2 cellular contexts compared by ENCODE assay signal in the genomic region with DNA sequence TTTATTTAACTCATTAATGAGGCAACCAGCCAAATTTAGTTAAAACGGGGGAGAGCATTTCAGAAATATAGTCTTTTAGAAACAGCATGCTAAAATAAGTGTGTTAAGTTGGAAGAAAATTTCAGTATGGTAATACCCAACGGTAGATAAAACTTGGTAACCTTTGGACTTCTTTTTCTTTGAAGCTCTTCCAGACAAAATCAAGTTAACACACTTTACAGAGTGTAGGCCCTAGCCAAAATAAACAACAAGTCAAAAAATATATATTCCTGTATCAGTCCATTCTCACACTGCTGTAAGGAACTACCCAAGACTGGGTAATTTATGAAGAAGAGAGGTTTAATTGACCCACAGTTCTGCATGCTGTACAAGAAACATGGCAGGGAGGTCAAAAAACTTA.
TF ChIP-seq lines count a peak whose summit lies in the region.

No MANE protein-coding gene starts in this region.

TF ChIP-seq in liver, 16 proteins besides CTCF, POLR2A, EP300 and RAD21 (continued from another document):
- TF ChIP-seq, protein P1, sequence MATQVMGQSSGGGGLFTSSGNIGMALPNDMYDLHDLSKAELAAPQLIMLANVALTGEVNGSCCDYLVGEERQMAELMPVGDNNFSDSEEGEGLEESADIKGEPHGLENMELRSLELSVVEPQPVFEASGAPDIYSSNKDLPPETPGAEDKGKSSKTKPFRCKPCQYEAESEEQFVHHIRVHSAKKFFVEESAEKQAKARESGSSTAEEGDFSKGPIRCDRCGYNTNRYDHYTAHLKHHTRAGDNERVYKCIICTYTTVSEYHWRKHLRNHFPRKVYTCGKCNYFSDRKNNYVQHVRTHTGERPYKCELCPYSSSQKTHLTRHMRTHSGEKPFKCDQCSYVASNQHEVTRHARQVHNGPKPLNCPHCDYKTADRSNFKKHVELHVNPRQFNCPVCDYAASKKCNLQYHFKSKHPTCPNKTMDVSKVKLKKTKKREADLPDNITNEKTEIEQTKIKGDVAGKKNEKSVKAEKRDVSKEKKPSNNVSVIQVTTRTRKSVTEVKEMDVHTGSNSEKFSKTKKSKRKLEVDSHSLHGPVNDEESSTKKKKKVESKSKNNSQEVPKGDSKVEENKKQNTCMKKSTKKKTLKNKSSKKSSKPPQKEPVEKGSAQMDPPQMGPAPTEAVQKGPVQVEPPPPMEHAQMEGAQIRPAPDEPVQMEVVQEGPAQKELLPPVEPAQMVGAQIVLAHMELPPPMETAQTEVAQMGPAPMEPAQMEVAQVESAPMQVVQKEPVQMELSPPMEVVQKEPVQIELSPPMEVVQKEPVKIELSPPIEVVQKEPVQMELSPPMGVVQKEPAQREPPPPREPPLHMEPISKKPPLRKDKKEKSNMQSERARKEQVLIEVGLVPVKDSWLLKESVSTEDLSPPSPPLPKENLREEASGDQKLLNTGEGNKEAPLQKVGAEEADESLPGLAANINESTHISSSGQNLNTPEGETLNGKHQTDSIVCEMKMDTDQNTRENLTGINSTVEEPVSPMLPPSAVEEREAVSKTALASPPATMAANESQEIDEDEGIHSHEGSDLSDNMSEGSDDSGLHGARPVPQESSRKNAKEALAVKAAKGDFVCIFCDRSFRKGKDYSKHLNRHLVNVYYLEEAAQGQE (IDR thresholded peaks at IDR 0.05) = no peak
- TF ChIP-seq JUND (IDR thresholded peaks at IDR 0.05) (no peak), HNF4A (conservative IDR thresholded peaks at IDR 0.05) (peak; percentile 36 to 63), HNF4G (IDR thresholded peaks at IDR 0.05) (peak; percentile 27), NR2F2 (IDR thresholded peaks at IDR 0.05) (no peak), SP1 (IDR thresholded peaks at IDR 0.05) (peak; percentile 25)
- TF ChIP-seq, protein P2, sequence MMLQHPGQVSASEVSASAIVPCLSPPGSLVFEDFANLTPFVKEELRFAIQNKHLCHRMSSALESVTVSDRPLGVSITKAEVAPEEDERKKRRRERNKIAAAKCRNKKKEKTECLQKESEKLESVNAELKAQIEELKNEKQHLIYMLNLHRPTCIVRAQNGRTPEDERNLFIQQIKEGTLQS (IDR thresholded peaks at IDR 0.05) = no peak
- TF ChIP-seq, protein P3, sequence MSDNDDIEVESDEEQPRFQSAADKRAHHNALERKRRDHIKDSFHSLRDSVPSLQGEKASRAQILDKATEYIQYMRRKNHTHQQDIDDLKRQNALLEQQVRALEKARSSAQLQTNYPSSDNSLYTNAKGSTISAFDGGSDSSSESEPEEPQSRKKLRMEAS (IDR thresholded peaks at IDR 0.05) = no peak

TF ChIP-seq in HepG2, 621 proteins besides CTCF, POLR2A, EP300 and RAD21 (continued from another document):
- TF ChIP-seq, protein P4, sequence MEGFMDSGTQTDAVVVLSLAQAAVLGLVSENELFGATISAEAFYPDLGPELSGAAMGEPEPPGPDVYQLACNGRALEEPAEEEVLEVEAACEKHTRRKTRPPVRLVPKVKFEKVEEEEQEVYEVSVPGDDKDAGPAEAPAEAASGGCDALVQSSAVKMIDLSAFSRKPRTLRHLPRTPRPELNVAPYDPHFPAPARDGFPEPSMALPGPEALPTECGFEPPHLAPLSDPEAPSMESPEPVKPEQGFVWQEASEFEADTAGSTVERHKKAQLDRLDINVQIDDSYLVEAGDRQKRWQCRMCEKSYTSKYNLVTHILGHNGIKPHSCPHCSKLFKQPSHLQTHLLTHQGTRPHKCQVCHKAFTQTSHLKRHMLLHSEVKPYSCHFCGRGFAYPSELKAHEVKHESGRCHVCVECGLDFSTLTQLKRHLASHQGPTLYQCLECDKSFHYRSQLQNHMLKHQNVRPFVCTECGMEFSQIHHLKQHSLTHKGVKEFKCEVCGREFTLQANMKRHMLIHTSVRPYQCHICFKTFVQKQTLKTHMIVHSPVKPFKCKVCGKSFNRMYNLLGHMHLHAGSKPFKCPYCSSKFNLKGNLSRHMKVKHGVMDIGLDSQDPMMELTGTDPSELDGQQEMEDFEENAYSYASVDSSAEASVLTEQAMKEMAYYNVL (CRISPR knock-in tag; IDR thresholded peaks at IDR 0.05; ENCODE audit: borderline replicate concordance) = no peak
- TF ChIP-seq NFE2L2 (IDR thresholded peaks at IDR 0.05; ENCODE audit: low read length) (no peak), ZNF589 (CRISPR knock-in tag; conservative IDR thresholded peaks at IDR 0.05) (no peak), ZSCAN31 (CRISPR knock-in tag; IDR thresholded peaks at IDR 0.05; ENCODE audit: low read depth) (no peak), ZNF17 (CRISPR knock-in tag; IDR thresholded peaks at IDR 0.05) (no peak), ZFP36L1 (CRISPR knock-in tag; IDR thresholded peaks at IDR 0.05) (no peak), ADNP (CRISPR knock-in tag; IDR thresholded peaks at IDR 0.05) (no peak), ZNF180 (CRISPR knock-in tag; IDR thresholded peaks at IDR 0.05; ENCODE audit: borderline replicate concordance, low read depth) (no peak), ZNF550 (CRISPR knock-in tag; IDR thresholded peaks at IDR 0.05; ENCODE audit: borderline replicate concordance) (no peak), ZKSCAN1 (IDR thresholded peaks at IDR 0.05; ENCODE audit: low read length) (no peak)
- TF ChIP-seq, protein P5, sequence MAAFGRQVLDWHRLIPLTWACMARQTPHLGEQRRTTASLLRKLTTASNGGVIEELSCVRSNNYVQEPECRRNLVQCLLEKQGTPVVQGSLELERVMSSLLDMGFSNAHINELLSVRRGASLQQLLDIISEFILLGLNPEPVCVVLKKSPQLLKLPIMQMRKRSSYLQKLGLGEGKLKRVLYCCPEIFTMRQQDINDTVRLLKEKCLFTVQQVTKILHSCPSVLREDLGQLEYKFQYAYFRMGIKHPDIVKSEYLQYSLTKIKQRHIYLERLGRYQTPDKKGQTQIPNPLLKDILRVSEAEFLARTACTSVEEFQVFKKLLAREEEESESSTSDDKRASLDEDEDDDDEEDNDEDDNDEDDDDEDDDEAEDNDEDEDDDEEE (CRISPR knock-in tag; IDR thresholded peaks at IDR 0.05) = no peak
- TF ChIP-seq, protein P6, sequence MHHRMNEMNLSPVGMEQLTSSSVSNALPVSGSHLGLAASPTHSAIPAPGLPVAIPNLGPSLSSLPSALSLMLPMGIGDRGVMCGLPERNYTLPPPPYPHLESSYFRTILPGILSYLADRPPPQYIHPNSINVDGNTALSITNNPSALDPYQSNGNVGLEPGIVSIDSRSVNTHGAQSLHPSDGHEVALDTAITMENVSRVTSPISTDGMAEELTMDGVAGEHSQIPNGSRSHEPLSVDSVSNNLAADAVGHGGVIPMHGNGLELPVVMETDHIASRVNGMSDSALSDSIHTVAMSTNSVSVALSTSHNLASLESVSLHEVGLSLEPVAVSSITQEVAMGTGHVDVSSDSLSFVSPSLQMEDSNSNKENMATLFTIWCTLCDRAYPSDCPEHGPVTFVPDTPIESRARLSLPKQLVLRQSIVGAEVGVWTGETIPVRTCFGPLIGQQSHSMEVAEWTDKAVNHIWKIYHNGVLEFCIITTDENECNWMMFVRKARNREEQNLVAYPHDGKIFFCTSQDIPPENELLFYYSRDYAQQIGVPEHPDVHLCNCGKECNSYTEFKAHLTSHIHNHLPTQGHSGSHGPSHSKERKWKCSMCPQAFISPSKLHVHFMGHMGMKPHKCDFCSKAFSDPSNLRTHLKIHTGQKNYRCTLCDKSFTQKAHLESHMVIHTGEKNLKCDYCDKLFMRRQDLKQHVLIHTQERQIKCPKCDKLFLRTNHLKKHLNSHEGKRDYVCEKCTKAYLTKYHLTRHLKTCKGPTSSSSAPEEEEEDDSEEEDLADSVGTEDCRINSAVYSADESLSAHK (CRISPR knock-in tag; IDR thresholded peaks at IDR 0.05; ENCODE audit: borderline replicate concordance) = no peak
